Comparison of ENCODE assay signal across 10 cellular contexts in genomic region chr3:140050977-140051957, GRCh38.
DNase-seq lines count a peak whose midpoint lies in the region; ATAC-seq, FAIRE-seq and TF ChIP-seq lines count a peak whose summit lies in the region.
"Had no signal": no experiment of that assay in that cellular context is flagged by ENCODE, and none has a peak within 500 bp of the region (broad histone marks: within the 10 kb centered on the region; RNA-seq: fewer than 3 reads in every experiment).

No MANE protein-coding gene starts in this region.

- no peak for ATAC-seq in GM19328 (IDR thresholded peaks at IDR 0.05; ENCODE audit: unreplicated experiment)
- ATAC-seq in GM18868 (IDR thresholded peaks at IDR 0.05; ENCODE audit: unreplicated experiment) = no peak
- ATAC-seq in natural killer cell treated with Interleukin-12 subunit alpha and Interleukin-12 subunit beta and Interleukin-15 and Interleukin-18, amount 100 ng/mL, for 72 hours = no peak
- no peak for ATAC-seq in activated T-cell treated with anti-CD3 and anti-CD28 coated beads, Interleukin-2, amount 50 U/mL, for 72 hours (replicated peaks in 1 of 2)

- peaks cover 6 to 24% of the 10 kb centered on the region in 2 donors for H3K27me3 Mint-ChIP-seq in natural killer cell treated with Interleukin-12 subunit alpha and Interleukin-12 subunit beta and Interleukin-15 and Interleukin-18, amount 100 ng/mL, for 72 hours
- H3K27me3 Mint-ChIP-seq in activated T-cell treated with anti-CD3 and anti-CD28 coated beads, Interleukin-2, amount 50 U/mL, for 72 hours (ENCODE audit: low read depth) = peaks cover 14% of the 10 kb centered on the region

- H3K9me2 ChIP-seq in Karpas-422 (replicated peaks; ENCODE audit: insufficient read depth, low read length) = no peaks in the 10 kb centered on the region

- H3K4me1 ChIP-seq in Karpas-422 (ENCODE audit: low read length) (no peaks in the 10 kb centered on the region), adipocyte (ENCODE audit: control insufficient read depth, insufficient read depth, low read length) (no peaks in the 10 kb centered on the region), liver (ENCODE audit: control insufficient read depth in 4 of 4, insufficient read depth in 4 of 4, low read length in 3 of 4) (no peaks in the 10 kb centered on the region)

- 47% methylated on average over 12 of the region's 12 CpGs for WGBS in liver

- no peak overlapping the region for H3K4me3 Mint-ChIP-seq in natural killer cell treated with Interleukin-12 subunit alpha and Interleukin-12 subunit beta and Interleukin-15 and Interleukin-18, amount 100 ng/mL, for 72 hours
- no peak overlapping the region for H3K4me3 Mint-ChIP-seq in activated T-cell treated with anti-CD3 and anti-CD28 coated beads, Interleukin-2, amount 50 U/mL, for 72 hours

- H3K9ac ChIP-seq in Karpas-422 (ENCODE audit: low read length) (no peak overlapping the region), adipocyte (ENCODE audit: low read length) (no peak overlapping the region), liver (ENCODE audit: low read depth in 1 of 2, low read length in 2 of 2) (no peak overlapping the region)

- no peak overlapping the region for H3K4me3 ChIP-seq in Karpas-422 (ENCODE audit: low read length)
- no peak overlapping the region for H3K4me3 ChIP-seq in adipocyte (ENCODE audit: low read length)
- H3K4me3 ChIP-seq in liver (ENCODE audit: low read depth in 1 of 3, low read length in 3 of 3) = no peak overlapping the region
- H3K4me3 ChIP-seq: lung had no signal

- no peaks in the 10 kb centered on the region for H3K9me3 ChIP-seq in Karpas-422 (ENCODE audit: low read length)
- no peaks in the 10 kb centered on the region for H3K9me3 ChIP-seq in adipocyte (ENCODE audit: control insufficient read depth, low read length)
- no peaks in the 10 kb centered on the region for H3K9me3 ChIP-seq in liver (ENCODE audit: control insufficient read depth in 4 of 4, low read length in 3 of 4)

- H3K36me3 Mint-ChIP-seq in natural killer cell treated with Interleukin-12 subunit alpha and Interleukin-12 subunit beta and Interleukin-15 and Interleukin-18, amount 100 ng/mL, for 72 hours = no peaks in the 10 kb centered on the region
- peaks cover 0 to 2% of the 10 kb centered on the region in 2 donors for H3K36me3 Mint-ChIP-seq in activated T-cell treated with anti-CD3 and anti-CD28 coated beads, Interleukin-2, amount 50 U/mL, for 72 hours (ENCODE audit: insufficient read depth in 2 of 2)

- TF ChIP-seq CTCF in D721Med (IDR thresholded peaks at IDR 0.05; ENCODE audit: insufficient read depth, missing control alignments) (peak; percentile 88), liver (IDR thresholded peaks at IDR 0.05; ENCODE audit: low read depth, low read length, missing input control) (peak; percentile 31)

- peak; percentile 69 to 73 for TF ChIP-seq RAD21 in liver (IDR thresholded peaks at IDR 0.05)

- DNase-seq in D721Med (ENCODE audit: insufficient read length, low spot score) = no peak
- peak; percentile 45 for DNase-seq in Karpas-422
- DNase-seq in adipocyte (ENCODE audit: low read depth) = peak; percentile 1
- DNase-seq in natural killer cell treated with Interleukin-12 subunit alpha and Interleukin-12 subunit beta and Interleukin-15 and Interleukin-18, amount 100 ng/mL, for 72 hours (ENCODE audit: low spot score) = no peak
- no peak for DNase-seq in activated T-cell treated with anti-CD3 and anti-CD28 coated beads, Interleukin-2, amount 50 U/mL, for 72 hours

- FAIRE-seq in D721Med (lab: Jason Lieb, UNC) = no peak
- FAIRE-seq: GM18507 had no signal

- no peaks in the 10 kb centered on the region for H3K36me3 ChIP-seq in Karpas-422 (ENCODE audit: insufficient read depth, low read length)
- H3K36me3 ChIP-seq in adipocyte (ENCODE audit: control insufficient read depth, insufficient read depth, low read length, severe bottlenecking) = no peaks in the 10 kb centered on the region
- H3K36me3 ChIP-seq in liver (ENCODE audit: control insufficient read depth in 4 of 4, insufficient read depth in 3 of 4, low read depth in 1 of 4, low read length in 3 of 4) = no peaks in the 10 kb centered on the region

- H3K4me2 ChIP-seq in Karpas-422 (ENCODE audit: low read depth, low read length, poor library complexity, severe bottlenecking) = no peak overlapping the region

- H4K20me1 ChIP-seq in Karpas-422 (ENCODE audit: insufficient read depth, low read depth, low read length) = no peaks in the 10 kb centered on the region

- H2AFZ ChIP-seq in Karpas-422 (ENCODE audit: low read length) = no peak overlapping the region

- no peaks in the 10 kb centered on the region for H3K79me2 ChIP-seq in Karpas-422 (ENCODE audit: low read length)

- H3K27me3 ChIP-seq in Karpas-422 (ENCODE audit: low read length) (no peaks in the 10 kb centered on the region), adipocyte (replicated peaks; ENCODE audit: control insufficient read depth, insufficient read depth, low read length) (peaks cover 9% of the 10 kb centered on the region), liver (ENCODE audit: control insufficient read depth in 4 of 4, insufficient read depth in 4 of 4, low read length in 3 of 4) (peaks cover 0 to 3% (median 0%) of the 10 kb centered on the region in 4 donors)

- H3K4me1 Mint-ChIP-seq in natural killer cell treated with Interleukin-12 subunit alpha and Interleukin-12 subunit beta and Interleukin-15 and Interleukin-18, amount 100 ng/mL, for 72 hours (ENCODE audit: low read depth in 2 of 2) = no peaks in the 10 kb centered on the region
- no peaks in the 10 kb centered on the region for H3K4me1 Mint-ChIP-seq in activated T-cell treated with anti-CD3 and anti-CD28 coated beads, Interleukin-2, amount 50 U/mL, for 72 hours (ENCODE audit: low read depth)

- H3K9me3 Mint-ChIP-seq in natural killer cell treated with Interleukin-12 subunit alpha and Interleukin-12 subunit beta and Interleukin-15 and Interleukin-18, amount 100 ng/mL, for 72 hours = peaks cover 7% of the 10 kb centered on the region
- H3K9me3 Mint-ChIP-seq in activated T-cell treated with anti-CD3 and anti-CD28 coated beads, Interleukin-2, amount 50 U/mL, for 72 hours = peaks cover 2 to 4% of the 10 kb centered on the region in 2 donors

- no peak overlapping the region for H3K27ac Mint-ChIP-seq in natural killer cell treated with Interleukin-12 subunit alpha and Interleukin-12 subunit beta and Interleukin-15 and Interleukin-18, amount 100 ng/mL, for 72 hours
- no peak overlapping the region for H3K27ac Mint-ChIP-seq in activated T-cell treated with anti-CD3 and anti-CD28 coated beads, Interleukin-2, amount 50 U/mL, for 72 hours

- H3K27ac ChIP-seq in Karpas-422 (ENCODE audit: low read length) = no peak overlapping the region
- no peak overlapping the region for H3K27ac ChIP-seq in liver (ENCODE audit: low read depth in 1 of 2, low read length in 2 of 2)

TF ChIP-seq in liver, 16 proteins besides CTCF, POLR2A, EP300 and RAD21 (continues in another document):
- no peak for TF ChIP-seq NR2F2 (IDR thresholded peaks at IDR 0.05)
- TF ChIP-seq HNF4G (IDR thresholded peaks at IDR 0.05) = no peak
- no peak for TF ChIP-seq MAX (IDR thresholded peaks at IDR 0.05)
- no peak for TF ChIP-seq FOXA1 (IDR thresholded peaks at IDR 0.05)
- no peak for TF ChIP-seq GABPA (IDR thresholded peaks at IDR 0.05 in 1 of 2, conservative IDR thresholded peaks at IDR 0.05 in 1 of 2)
- TF ChIP-seq EGR1 (IDR thresholded peaks at IDR 0.05; ENCODE audit: low read depth in 2 of 2) = no peak
- no peak for TF ChIP-seq FOXA2 (IDR thresholded peaks at IDR 0.05)
- TF ChIP-seq JUND (IDR thresholded peaks at IDR 0.05) = no peak
- TF ChIP-seq YY1 (IDR thresholded peaks at IDR 0.05) = no peak
- no peak for TF ChIP-seq SP1 (IDR thresholded peaks at IDR 0.05)
- no peak for TF ChIP-seq RXRA (IDR thresholded peaks at IDR 0.05)
- TF ChIP-seq ZBTB33 (IDR thresholded peaks at IDR 0.05) = no peak

Comparison
In these comparisons a context has a peak if more than half of its experiments do, and no peak if none do; other contexts are left out.
1. DNase-seq: peak in Karpas-422 (single experiment) and adipocyte (single experiment); none in D721Med (single experiment), natural killer cell treated with Interleukin-12 subunit alpha and Interleukin-12 subunit beta and Interleukin-15 and Interleukin-18, amount 100 ng/mL, for 72 hours (single experiment) and activated T-cell treated with anti-CD3 and anti-CD28 coated beads, Interleukin-2, amount 50 U/mL, for 72 hours (0 of 2).